Comparison of ENCODE assay signal across 1 cellular context in the genomic region with DNA sequence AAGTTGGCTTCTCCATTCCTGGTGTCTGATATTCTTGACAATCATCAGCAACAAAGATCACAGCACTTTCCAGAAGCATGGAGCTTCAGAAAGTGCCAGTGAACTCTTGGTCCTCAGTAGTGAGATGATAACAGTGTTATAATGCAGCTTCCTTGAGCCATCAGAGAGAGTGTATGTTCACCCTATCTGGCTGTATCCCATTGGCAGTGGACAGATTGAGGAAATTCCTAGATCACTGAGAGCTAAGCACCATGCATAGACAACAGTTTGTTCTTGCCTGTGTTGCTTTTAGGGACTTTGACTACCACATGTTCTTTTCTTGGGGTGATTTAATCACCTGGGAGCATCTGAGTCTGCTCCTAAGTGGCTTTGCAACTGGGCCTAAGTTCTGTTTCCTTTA.
TF ChIP-seq lines count a peak whose summit lies in the region.

No MANE protein-coding gene starts in this region.

TF ChIP-seq in SK-N-SH treated with all-trans-retinoic acid at 6 μM for 48 hours, 23 proteins besides CTCF, POLR2A, EP300 and RAD21 (continued from another document):
- no peak for TF ChIP-seq ESRRG (CRISPR knock-in tag; IDR thresholded peaks at IDR 0.05)
- TF ChIP-seq PPARA (CRISPR knock-in tag; IDR thresholded peaks at IDR 0.05; ENCODE audit: borderline replicate concordance) = no peak
- no peak for TF ChIP-seq CSDC2 (CRISPR knock-in tag; IDR thresholded peaks at IDR 0.05)
